In genomic region chr16:17743158-17743557, GRCh38 we compare ENCODE assay signal across 17 cellular contexts.
DNase-seq lines count a peak whose midpoint lies in the region; ATAC-seq and TF ChIP-seq lines count a peak whose summit lies in the region.
"Had no signal": no experiment of that assay in that cellular context is flagged by ENCODE, and none has a peak within 500 bp of the region (broad histone marks: within the 10 kb centered on the region; RNA-seq: fewer than 3 reads in every experiment).

No MANE protein-coding gene starts in this region.

- TF ChIP-seq POLR2A in esophagus muscularis mucosa (IDR thresholded peaks at IDR 0.05; ENCODE audit: low read depth) (no peak), breast epithelium (IDR thresholded peaks at IDR 0.05) (no peak)

- H2AFZ ChIP-seq in SK-N-SH (ENCODE audit: low read depth), result no peak overlapping the region

- H3K9me3 ChIP-seq in SK-N-SH (no peaks in the 10 kb centered on the region), esophagus muscularis mucosa (no peaks in the 10 kb centered on the region), breast epithelium (no peaks in the 10 kb centered on the region)
- H3K9me3 ChIP-seq: A549, Caco-2 had no signal

- intact Hi-C loops in esophagus muscularis mucosa (cut with DNase I), result no loop called here
- intact Hi-C loops in breast epithelium (cut with DNase I; ENCODE audit: low total_unique reads), result no loop called here

- no peaks in the 10 kb centered on the region for H3K9me3 Mint-ChIP-seq in nephron progenitor cell

- H3K79me2 ChIP-seq in SK-N-SH (ENCODE audit: insufficient read depth), result no peaks in the 10 kb centered on the region

- H3K27me3 ChIP-seq in SK-N-SH (ENCODE audit: insufficient read depth), result no peaks in the 10 kb centered on the region
- no peaks in the 10 kb centered on the region for H3K27me3 ChIP-seq in esophagus muscularis mucosa
- peaks cover 0 to 36% of the 10 kb centered on the region in 2 donors for H3K27me3 ChIP-seq in breast epithelium

- POLR2A ChIA-PET in SK-N-SH (lab: Yijun Ruan, JAX), result no interaction called here

- peaks cover 22% of the 10 kb centered on the region for H3K4me1 Mint-ChIP-seq in nephron progenitor cell

- H3K9me2 ChIP-seq in SK-N-SH, result no peaks in the 10 kb centered on the region

- peak overlapping the region; percentile 9 for H3K27ac Mint-ChIP-seq in nephron progenitor cell
- H3K27ac Mint-ChIP-seq: CD4-positive, alpha-beta T cell had no signal

- H3K4me3 ChIP-seq in SK-N-SH (ENCODE audit: low read depth in 2 of 2, low read length in 1 of 2) (no peak overlapping the region), esophagus muscularis mucosa (no peak overlapping the region), breast epithelium (no peak overlapping the region)
- H3K4me3 ChIP-seq: A549 had no signal

- H3F3A ChIP-seq in SK-N-SH (replicated peaks; ENCODE audit: insufficient read depth), result no peaks in the 10 kb centered on the region

- ATAC-seq in SK-N-SH treated with all-trans-retinoic acid at 6 μM for 48 hours (no peak), GM19452 (IDR thresholded peaks at IDR 0.05; ENCODE audit: unreplicated experiment) (no peak)
- ATAC-seq: A549 had no signal

- CTCF ChIA-PET in SK-N-SH (lab: Yijun Ruan, JAX), result no interaction called here

- H3K4me2 ChIP-seq in SK-N-SH, result no peak overlapping the region
- H3K4me2 ChIP-seq: A549 had no signal

- no peak overlapping the region for H3K9ac ChIP-seq in SK-N-SH

- no peaks in the 10 kb centered on the region for H4K20me1 ChIP-seq in SK-N-SH (ENCODE audit: insufficient read depth)

- H3K4me1 ChIP-seq in SK-N-SH (ENCODE audit: control insufficient read depth in 1 of 2, insufficient read depth in 2 of 2, low read depth in 1 of 2, low read length in 1 of 2) (peaks cover 0 to 43% of the 10 kb centered on the region in 2 experiments; a peak in 2 of 4 replicates), esophagus muscularis mucosa (peaks cover 0 to 27% (median 23%) of the 10 kb centered on the region in 4 donors), breast epithelium (no peaks in the 10 kb centered on the region)
- H3K4me1 ChIP-seq: A549, Caco-2 had no signal

- H3K4me3 Mint-ChIP-seq in nephron progenitor cell, result no peak overlapping the region
- H3K4me3 Mint-ChIP-seq: CD4-positive, alpha-beta T cell had no signal

- H3K36me3 ChIP-seq in SK-N-SH (replicated peaks in 1 of 2; ENCODE audit: control insufficient read depth in 1 of 2, insufficient read depth in 2 of 2, low read length in 1 of 2) (no peaks in the 10 kb centered on the region), esophagus muscularis mucosa (no peaks in the 10 kb centered on the region), breast epithelium (no peaks in the 10 kb centered on the region)

- TF ChIP-seq CTCF in SK-N-SH (IDR thresholded peaks at IDR 0.05) (no peak), esophagus muscularis mucosa (IDR thresholded peaks at IDR 0.05) (no peak), nephron progenitor cell (IDR thresholded peaks at IDR 0.05) (no peak), breast epithelium (IDR thresholded peaks at IDR 0.05) (no peak)

- peaks cover 12% of the 10 kb centered on the region for H3K27me3 Mint-ChIP-seq in nephron progenitor cell (ENCODE audit: low read depth, poor library complexity)

- DNase-seq in SK-N-SH (no peak), esophagus muscularis mucosa (ENCODE audit: extremely low spot score) (no peak), nephron progenitor cell (no peak), breast epithelium (ENCODE audit: low spot score in 2 of 2) (no peak), NCI-H1694 (lab: John Stamatoyannopoulos, UW) (no peak)
- DNase-seq: AML-193; Caco-2; CD4-positive, alpha-beta T cell; DMS79; GDM1; HCEC 1CT; IMR-90 had no signal

- no peaks in the 10 kb centered on the region for H3K36me3 Mint-ChIP-seq in nephron progenitor cell (ENCODE audit: low read depth)

- TF ChIP-seq EP300 in SK-N-SH (IDR thresholded peaks at IDR 0.05; ENCODE audit: borderline replicate concordance in 1 of 2, low read depth in 1 of 2, low read length in 1 of 2), result no peak
- no peak for TF ChIP-seq EP300 in esophagus muscularis mucosa (IDR thresholded peaks at IDR 0.05)

- H3K27ac ChIP-seq in SK-N-SH (ENCODE audit: low read depth in 2 of 2, low read length in 1 of 2) (peak overlapping the region in 1 of 2 experiments; percentile 77; a peak in 1 of 4 replicates), esophagus muscularis mucosa (replicated peaks in 1 of 4) (peak overlapping the region; percentile 86 to 91 (median 87)), breast epithelium (no peak overlapping the region)
- H3K27ac ChIP-seq: 22Rv1, A549, C4-2B had no signal

- TF ChIP-seq RAD21 in SK-N-SH (IDR thresholded peaks at IDR 0.05; ENCODE audit: low read length), result 0 out of 2 replicates have a peak, but pooled peaks have one; percentile 3

- 38% methylated on average over 3 of the region's 3 CpGs for WGBS in SK-N-SH (ENCODE audit: low lambda C conversion rate)
- WGBS in esophagus muscularis mucosa, result 82% methylated on average over 3 of the region's 3 CpGs

TF ChIP-seq in SK-N-SH, 30 proteins besides CTCF, POLR2A, EP300 and RAD21:
- TF ChIP-seq USF2 (IDR thresholded peaks at IDR 0.05; ENCODE audit: borderline replicate concordance, low read depth, low read length) (no peak), RXRA (IDR thresholded peaks at IDR 0.05; ENCODE audit: borderline replicate concordance, low read depth) (no peak)

TF ChIP-seq in SK-N-SH treated with all-trans-retinoic acid at 6 μM for 48 hours, 23 proteins besides CTCF, POLR2A, EP300 and RAD21:
- TF ChIP-seq TSHZ2 (CRISPR knock-in tag; IDR thresholded peaks at IDR 0.05), result no peak
- TF ChIP-seq ZFP3 (CRISPR knock-in tag; IDR thresholded peaks at IDR 0.05), result no peak
- no peak for TF ChIP-seq CREB5 (CRISPR knock-in tag; IDR thresholded peaks at IDR 0.05; ENCODE audit: low read depth)
- no peak for TF ChIP-seq CSDC2 (CRISPR knock-in tag; IDR thresholded peaks at IDR 0.05)
- TF ChIP-seq ESRRG (CRISPR knock-in tag; IDR thresholded peaks at IDR 0.05), result no peak
- TF ChIP-seq SNAI2 (CRISPR knock-in tag; IDR thresholded peaks at IDR 0.05), result no peak
- TF ChIP-seq ARNTL (CRISPR knock-in tag; IDR thresholded peaks at IDR 0.05; ENCODE audit: borderline replicate concordance, low read depth), result no peak
- no peak for TF ChIP-seq ZNF8 (CRISPR knock-in tag; IDR thresholded peaks at IDR 0.05)
- TF ChIP-seq BACH2 (CRISPR knock-in tag; IDR thresholded peaks at IDR 0.05; ENCODE audit: borderline replicate concordance), result no peak

Comparison
In these comparisons a context has a peak if more than half of its experiments do, and no peak if none do; other contexts are left out.
1. H3K27ac ChIP-seq: peak in esophagus muscularis mucosa (4 of 4); none in breast epithelium (0 of 2).